11 cellular contexts compared by ENCODE assay signal in genomic region chr14:84036863-84037262, GRCh38.
A peak's percentile ranks its signal among the peaks of the same experiment; 100 is the strongest.
DNase-seq lines count a peak whose midpoint lies in the region; ATAC-seq, FAIRE-seq and TF ChIP-seq lines count a peak whose summit lies in the region.
"Had no signal": no experiment of that assay in that cellular context is flagged by ENCODE, and none has a peak within 500 bp of the region (broad histone marks: within the 10 kb centered on the region; RNA-seq: fewer than 3 reads in every experiment).

No MANE protein-coding gene starts in this region.

- no peak for ATAC-seq in HG02870 (IDR thresholded peaks at IDR 0.05; ENCODE audit: unreplicated experiment)
- no peak for ATAC-seq in left ventricle myocardium superior

- H3K9me1 ChIP-seq in keratinocyte (ENCODE audit: control insufficient read depth, extremely low read depth, insufficient read depth, low read length): no peaks in the 10 kb centered on the region

- no peaks in the 10 kb centered on the region for H3K27me3 ChIP-seq in keratinocyte (ENCODE audit: control insufficient read depth, extremely low read depth, insufficient read depth, low read length)

- H3K4me2 ChIP-seq in keratinocyte (ENCODE audit: control insufficient read depth, extremely low read depth, insufficient read depth, low read depth, low read length): peak overlapping the region; percentile 22

- peak overlapping the region; percentile 22 for H2AFZ ChIP-seq in keratinocyte (ENCODE audit: control insufficient read depth, low read length)
- H2AFZ ChIP-seq: parathyroid adenoma had no signal

- FAIRE-seq in keratinocyte (lab: Jason Lieb, UNC): peak; percentile 60

- no peaks in the 10 kb centered on the region for H3K79me2 ChIP-seq in keratinocyte (ENCODE audit: control insufficient read depth, insufficient read depth, low read length)
- H3K79me2 ChIP-seq: parathyroid adenoma had no signal

- TF ChIP-seq CTCF in keratinocyte (optimal IDR thresholded peaks at IDR 0.05 in 1 of 3, IDR thresholded peaks at IDR 0.05 in 1 of 3, conservative IDR thresholded peaks at IDR 0.05 in 1 of 3; ENCODE audit: extremely low read depth in 1 of 3, insufficient read depth in 2 of 3, low read length in 3 of 3): no peak

- no peaks in the 10 kb centered on the region for H3K36me3 ChIP-seq in keratinocyte (ENCODE audit: control insufficient read depth in 2 of 2, extremely low read depth in 1 of 2, insufficient read depth in 2 of 2, low read length in 2 of 2)

- H3K9me3 ChIP-seq in keratinocyte (ENCODE audit: control insufficient read depth, low read depth, low read length): no peaks in the 10 kb centered on the region

- peak overlapping the region in 1 of 3 experiments; percentile 7 for H3K4me3 ChIP-seq in keratinocyte (ENCODE audit: control insufficient read depth in 2 of 3, extremely low read depth in 1 of 3, insufficient read depth in 2 of 3, low read depth in 1 of 3, low read length in 3 of 3)

- no peaks in the 10 kb centered on the region for H4K20me1 ChIP-seq in keratinocyte (ENCODE audit: control insufficient read depth, extremely low read depth, insufficient read depth, low read length)

- dilution Hi-C loops in keratinocyte (cut with MboI; ENCODE audit: extremely low pct_ligation_motif_present, low sequenced_read_pairs): no loop called here

- intact Hi-C loops in left ventricle myocardium superior (cut with micrococcal nuclease): no loop called here

- peak; percentile 35 for DNase-seq in CD1c-positive myeloid dendritic cell (ENCODE audit: extremely low spot score)
- DNase-seq in HS-27A (ENCODE audit: low read depth): peak; percentile 17
- peak; percentile 85 for DNase-seq in amniotic epithelial cell (ENCODE audit: low read depth)
- DNase-seq in keratinocyte (ENCODE audit: low read depth, low spot score): no peak
- DNase-seq in left ventricle myocardium superior: no peak
- DNase-seq in COR-L47 (lab: John Stamatoyannopoulos, UW): no peak
- no peak for DNase-seq in cortex of kidney (lab: John Stamatoyannopoulos, UW)
- DNase-seq: Calu3, Karpas-422 had no signal

- no peak overlapping the region for H3K27ac ChIP-seq in keratinocyte (ENCODE audit: control insufficient read depth, insufficient read depth, low read length)
- H3K27ac ChIP-seq: parathyroid adenoma had no signal

- peaks cover 4% of the 10 kb centered on the region for H3K4me1 ChIP-seq in keratinocyte (ENCODE audit: control insufficient read depth, extremely low read depth, insufficient read depth, low read length)
- H3K4me1 ChIP-seq: parathyroid adenoma had no signal

- no peak overlapping the region for H3K9ac ChIP-seq in keratinocyte (ENCODE audit: control insufficient read depth, extremely low read depth, insufficient read depth, low read length)
- H3K9ac ChIP-seq: parathyroid adenoma had no signal

Comparison
In these comparisons a context has a peak if more than half of its experiments do, and no peak if none do; other contexts are left out.
1. DNase-seq: peak in CD1c-positive myeloid dendritic cell (single experiment), HS-27A (single experiment) and amniotic epithelial cell (single experiment); none in keratinocyte (single experiment), left ventricle myocardium superior (single experiment), COR-L47 (single experiment) and cortex of kidney (single experiment).